Comparison of ENCODE assay signal across 8 cellular contexts in the genomic region with DNA sequence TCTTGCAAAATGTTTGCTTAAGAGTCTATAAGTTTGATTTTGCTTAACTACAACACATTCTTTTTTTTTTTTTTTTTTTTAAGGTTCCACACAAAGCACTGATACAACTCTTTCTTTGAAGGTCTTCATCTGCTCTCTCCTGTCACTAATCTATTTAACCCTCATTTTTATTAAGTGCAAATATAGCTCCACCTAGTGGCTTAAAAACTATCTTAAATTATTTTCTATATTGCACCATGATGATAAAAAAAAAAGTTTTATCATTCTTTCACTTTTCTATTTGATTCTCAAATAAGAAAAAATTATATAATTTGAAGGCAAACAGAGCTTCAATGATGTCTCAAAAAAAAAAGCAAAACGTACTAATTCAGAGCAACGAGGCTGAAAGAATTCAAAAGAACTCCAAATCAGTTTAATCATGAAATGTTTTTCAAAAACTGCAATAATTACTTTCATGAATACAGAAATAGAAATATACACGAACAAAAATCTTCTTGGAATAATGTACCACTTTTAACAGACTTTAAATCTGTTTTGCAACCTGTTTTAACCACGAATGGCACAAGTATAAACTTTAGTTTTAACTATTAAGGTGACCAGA. TPM values are rescaled to one million over a fixed set of nuclear protein-coding genes. Genes with fewer than 3 reads are reported as not detected.
DNase-seq lines count a peak whose midpoint lies in the region; ATAC-seq and TF ChIP-seq lines count a peak whose summit lies in the region.

No MANE protein-coding gene starts in this region.

- no peak overlapping the region for H3K27ac ChIP-seq in liver (ENCODE audit: low read depth in 1 of 2, low read length in 2 of 2)

- WGBS in liver: 46% methylated on average over 4 of the region's 4 CpGs

- BruUV-seq in Calu3 (replicated peaks; lab: Mats Ljungman, UMichigan): no TSS peak

- no peak for ATAC-seq in GM18873 (IDR thresholded peaks at IDR 0.05; ENCODE audit: low FRiP score, unreplicated experiment)
- ATAC-seq in HG03045 (IDR thresholded peaks at IDR 0.05; ENCODE audit: unreplicated experiment): no peak

- H3K4me1 Mint-ChIP-seq in Calu3 (ENCODE audit: low read depth, unreplicated experiment): peaks cover 3% of the 10 kb centered on the region

- TF ChIP-seq RAD21 in liver (IDR thresholded peaks at IDR 0.05): peak; percentile 63 to 73

- no peak overlapping the region for H3K27ac Mint-ChIP-seq in Calu3 (ENCODE audit: unreplicated experiment)

- CTCF ChIA-PET in Calu3 (lab: Charles Lee): interaction anchor here (0.5 to 1.2 kb wide), 8 partner anchors 8 to 673 kb away, joined by 3 to 10 read pairs (median 4); no protein-coding TSS in a partner anchor

- H3K36me3 ChIP-seq in liver (ENCODE audit: control insufficient read depth in 4 of 4, insufficient read depth in 3 of 4, low read depth in 1 of 4, low read length in 3 of 4): peaks cover 4 to 49% (median 43%) of the 10 kb centered on the region in 4 donors

- no peaks in the 10 kb centered on the region for H3K9me3 ChIP-seq in liver (ENCODE audit: control insufficient read depth in 4 of 4, low read length in 3 of 4)

- H3K4me1 ChIP-seq in liver (ENCODE audit: control insufficient read depth in 4 of 4, insufficient read depth in 4 of 4, low read length in 3 of 4): no peaks in the 10 kb centered on the region

- no peaks in the 10 kb centered on the region for H3K27me3 ChIP-seq in liver (ENCODE audit: control insufficient read depth in 4 of 4, insufficient read depth in 4 of 4, low read length in 3 of 4)

- H3K4me3 ChIP-seq in liver (ENCODE audit: low read depth in 1 of 3, low read length in 3 of 3): no peak overlapping the region

- peaks cover 30% of the 10 kb centered on the region for H3K36me3 Mint-ChIP-seq in Calu3 (ENCODE audit: insufficient read depth, unreplicated experiment)

- peak; percentile 28 for TF ChIP-seq CTCF in liver (IDR thresholded peaks at IDR 0.05; ENCODE audit: low read depth, low read length, missing input control)
- TF ChIP-seq CTCF in Calu3 (IDR thresholded peaks at IDR 0.05; ENCODE audit: unreplicated experiment): no peak

- DNase-seq in NCI-H2107 treated with DMSO at 0.1 percent for 48 hours (lab: John Stamatoyannopoulos, UW; ENCODE audit: unreplicated experiment) (peak; percentile 9), NCI-H2107 (lab: John Stamatoyannopoulos, UW) (no peak), MV-4-11 (lab: John Stamatoyannopoulos, UW) (peak; percentile 47), amniotic epithelial cell (ENCODE audit: low read depth) (peak; percentile 35), Calu3 (no peak)

- no peaks in the 10 kb centered on the region for H3K27me3 Mint-ChIP-seq in Calu3 (ENCODE audit: unreplicated experiment)

- H3K9ac ChIP-seq in liver (ENCODE audit: low read depth in 1 of 2, low read length in 2 of 2): no peak overlapping the region

- no peaks in the 10 kb centered on the region for H3K9me3 Mint-ChIP-seq in Calu3 (ENCODE audit: low read depth, unreplicated experiment)

- intact Hi-C loops in Calu3 (cut with micrococcal nuclease; ENCODE audit: unreplicated experiment): loop anchor here (2.0 kb wide), 1 partner anchor 847 kb away; no protein-coding TSS in a partner anchor

- H3K4me3 Mint-ChIP-seq in Calu3 (ENCODE audit: low read depth, unreplicated experiment): no peak overlapping the region

TF ChIP-seq in liver, 16 proteins besides CTCF, POLR2A, EP300 and RAD21:
- TF ChIP-seq HNF4A (conservative IDR thresholded peaks at IDR 0.05): no peak
- TF ChIP-seq, protein P1, sequence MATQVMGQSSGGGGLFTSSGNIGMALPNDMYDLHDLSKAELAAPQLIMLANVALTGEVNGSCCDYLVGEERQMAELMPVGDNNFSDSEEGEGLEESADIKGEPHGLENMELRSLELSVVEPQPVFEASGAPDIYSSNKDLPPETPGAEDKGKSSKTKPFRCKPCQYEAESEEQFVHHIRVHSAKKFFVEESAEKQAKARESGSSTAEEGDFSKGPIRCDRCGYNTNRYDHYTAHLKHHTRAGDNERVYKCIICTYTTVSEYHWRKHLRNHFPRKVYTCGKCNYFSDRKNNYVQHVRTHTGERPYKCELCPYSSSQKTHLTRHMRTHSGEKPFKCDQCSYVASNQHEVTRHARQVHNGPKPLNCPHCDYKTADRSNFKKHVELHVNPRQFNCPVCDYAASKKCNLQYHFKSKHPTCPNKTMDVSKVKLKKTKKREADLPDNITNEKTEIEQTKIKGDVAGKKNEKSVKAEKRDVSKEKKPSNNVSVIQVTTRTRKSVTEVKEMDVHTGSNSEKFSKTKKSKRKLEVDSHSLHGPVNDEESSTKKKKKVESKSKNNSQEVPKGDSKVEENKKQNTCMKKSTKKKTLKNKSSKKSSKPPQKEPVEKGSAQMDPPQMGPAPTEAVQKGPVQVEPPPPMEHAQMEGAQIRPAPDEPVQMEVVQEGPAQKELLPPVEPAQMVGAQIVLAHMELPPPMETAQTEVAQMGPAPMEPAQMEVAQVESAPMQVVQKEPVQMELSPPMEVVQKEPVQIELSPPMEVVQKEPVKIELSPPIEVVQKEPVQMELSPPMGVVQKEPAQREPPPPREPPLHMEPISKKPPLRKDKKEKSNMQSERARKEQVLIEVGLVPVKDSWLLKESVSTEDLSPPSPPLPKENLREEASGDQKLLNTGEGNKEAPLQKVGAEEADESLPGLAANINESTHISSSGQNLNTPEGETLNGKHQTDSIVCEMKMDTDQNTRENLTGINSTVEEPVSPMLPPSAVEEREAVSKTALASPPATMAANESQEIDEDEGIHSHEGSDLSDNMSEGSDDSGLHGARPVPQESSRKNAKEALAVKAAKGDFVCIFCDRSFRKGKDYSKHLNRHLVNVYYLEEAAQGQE (IDR thresholded peaks at IDR 0.05): no peak
- no peak for TF ChIP-seq HNF4G (IDR thresholded peaks at IDR 0.05)
- no peak for TF ChIP-seq TAF1 (conservative IDR thresholded peaks at IDR 0.05)
- TF ChIP-seq GABPA (IDR thresholded peaks at IDR 0.05 in 1 of 2, conservative IDR thresholded peaks at IDR 0.05 in 1 of 2): no peak
- no peak for TF ChIP-seq RXRA (IDR thresholded peaks at IDR 0.05)
- no peak for TF ChIP-seq FOXA1 (IDR thresholded peaks at IDR 0.05)
- TF ChIP-seq, protein P2, sequence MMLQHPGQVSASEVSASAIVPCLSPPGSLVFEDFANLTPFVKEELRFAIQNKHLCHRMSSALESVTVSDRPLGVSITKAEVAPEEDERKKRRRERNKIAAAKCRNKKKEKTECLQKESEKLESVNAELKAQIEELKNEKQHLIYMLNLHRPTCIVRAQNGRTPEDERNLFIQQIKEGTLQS (IDR thresholded peaks at IDR 0.05): no peak
- TF ChIP-seq FOXA2 (IDR thresholded peaks at IDR 0.05): no peak
- TF ChIP-seq JUND (IDR thresholded peaks at IDR 0.05): no peak
- no peak for TF ChIP-seq SP1 (IDR thresholded peaks at IDR 0.05)
- no peak for TF ChIP-seq YY1 (IDR thresholded peaks at IDR 0.05)
- no peak for TF ChIP-seq EGR1 (IDR thresholded peaks at IDR 0.05; ENCODE audit: low read depth in 2 of 2)
- TF ChIP-seq, protein P3, sequence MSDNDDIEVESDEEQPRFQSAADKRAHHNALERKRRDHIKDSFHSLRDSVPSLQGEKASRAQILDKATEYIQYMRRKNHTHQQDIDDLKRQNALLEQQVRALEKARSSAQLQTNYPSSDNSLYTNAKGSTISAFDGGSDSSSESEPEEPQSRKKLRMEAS (IDR thresholded peaks at IDR 0.05): no peak
- no peak for TF ChIP-seq NR2F2 (IDR thresholded peaks at IDR 0.05)
- TF ChIP-seq, protein P4, sequence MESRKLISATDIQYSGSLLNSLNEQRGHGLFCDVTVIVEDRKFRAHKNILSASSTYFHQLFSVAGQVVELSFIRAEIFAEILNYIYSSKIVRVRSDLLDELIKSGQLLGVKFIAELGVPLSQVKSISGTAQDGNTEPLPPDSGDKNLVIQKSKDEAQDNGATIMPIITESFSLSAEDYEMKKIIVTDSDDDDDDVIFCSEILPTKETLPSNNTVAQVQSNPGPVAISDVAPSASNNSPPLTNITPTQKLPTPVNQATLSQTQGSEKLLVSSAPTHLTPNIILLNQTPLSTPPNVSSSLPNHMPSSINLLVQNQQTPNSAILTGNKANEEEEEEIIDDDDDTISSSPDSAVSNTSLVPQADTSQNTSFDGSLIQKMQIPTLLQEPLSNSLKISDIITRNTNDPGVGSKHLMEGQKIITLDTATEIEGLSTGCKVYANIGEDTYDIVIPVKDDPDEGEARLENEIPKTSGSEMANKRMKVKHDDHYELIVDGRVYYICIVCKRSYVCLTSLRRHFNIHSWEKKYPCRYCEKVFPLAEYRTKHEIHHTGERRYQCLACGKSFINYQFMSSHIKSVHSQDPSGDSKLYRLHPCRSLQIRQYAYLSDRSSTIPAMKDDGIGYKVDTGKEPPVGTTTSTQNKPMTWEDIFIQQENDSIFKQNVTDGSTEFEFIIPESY (IDR thresholded peaks at IDR 0.05): no peak

RNA-seq across cellular contexts. Expression of gene ESF1, which starts 12.8 kb away (rescaled TPM):
- total RNA-seq in liver (1 to 10 TPM; 4.9 to 6.5 TPM), Calu3 (2022) (14.7 and 15.1 TPM in 2 replicates)
- 1 to 10 TPM; 3.5 to 7.3 TPM for polyA plus RNA-seq in liver

RNA-seq across cellular contexts. Expression of gene NDUFAF5, which starts 12.9 kb away (rescaled TPM):
- total RNA-seq in liver (10 to 100 TPM in 1 of 2 donors, 1 to 10 TPM in 1; 6.6 to 14.6 TPM), Calu3 (2022) (12.8 and 16.3 TPM in 2 replicates)
- 10 to 100 TPM; 10.0 to 15.9 TPM for polyA plus RNA-seq in liver

Comparison
In these comparisons a context has a peak if more than half of its experiments do, and no peak if none do; other contexts are left out.
1. DNase-seq: peak in NCI-H2107 treated with DMSO at 0.1 percent for 48 hours (single experiment), MV-4-11 (single experiment) and amniotic epithelial cell (single experiment); none in NCI-H2107 (single experiment) and Calu3 (single experiment).